In the genomic region with DNA sequence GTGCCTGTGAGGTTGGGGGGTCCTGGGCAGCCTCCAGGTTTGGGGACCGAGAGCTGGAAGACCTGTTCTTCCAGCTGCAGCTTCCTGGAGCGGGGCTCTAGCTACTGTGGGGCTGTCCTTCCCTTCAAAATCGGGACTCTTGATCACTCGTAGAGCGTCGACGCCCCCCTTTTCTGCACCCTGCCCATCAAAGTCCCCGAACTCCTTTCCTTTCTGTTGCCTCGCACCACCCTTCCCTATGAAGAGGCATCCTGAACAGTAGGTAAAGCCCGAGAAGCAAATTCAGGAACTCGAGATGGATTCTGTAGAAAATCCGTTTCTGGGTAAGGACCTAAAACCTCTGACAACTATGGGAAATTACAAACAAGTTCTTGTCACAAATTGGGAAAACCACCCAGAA, we compare ENCODE assay signal across 8 cellular contexts. TPM values are rescaled to one million over a fixed set of nuclear protein-coding genes. Genes with fewer than 3 reads are reported as not detected.
DNase-seq lines count a peak whose midpoint lies in the region; ATAC-seq and TF ChIP-seq lines count a peak whose summit lies in the region.

No MANE protein-coding gene starts in this region.

- no peak; the same call in 1 of the 2 replicates for ATAC-seq in Panc1

- CTCF ChIA-PET in CD4-positive, alpha-beta memory T cell (lab: Charles Lee; ENCODE audit: partially characterized antibody), result interaction anchor here (0.7 to 1.5 kb wide), 15 partner anchors 11 to 924 kb away, joined by 3 to 6 read pairs (median 3); a partner anchor contains a TSS
- CTCF ChIA-PET in Panc1 (lab: Charles Lee), result interaction anchor here (1.1 kb wide), 1 partner anchor 117 kb away, joined by 8 read pairs; no protein-coding TSS in a partner anchor

- BruUV-seq in Panc1 (replicated peaks; lab: Mats Ljungman, UMichigan), result no TSS peak

- DNase-seq in CD4-positive, alpha-beta memory T cell, result no peak
- DNase-seq in Panc1 (ENCODE audit: low read depth, low spot score) (no peak), NCI-H1436 treated with DMSO at 0.1 percent for 48 hours (lab: John Stamatoyannopoulos, UW) (no peak), GDM1 (lab: John Stamatoyannopoulos, UW) (no peak), T-helper 9 cell (no peak)
- no peak for DNase-seq in activated effector memory CD4-positive, alpha-beta T cell treated with Interleukin-2 at 50 U/mL for 16 hours

- H3K27ac Mint-ChIP-seq in CD4-positive, alpha-beta memory T cell, result peak overlapping the region; percentile 94 to 98 (median 97)

- H3K4me3 Mint-ChIP-seq in CD4-positive, alpha-beta memory T cell, result peak overlapping the region; percentile 89 to 93 (median 90)

- no peaks in the 10 kb centered on the region for H3K9me3 ChIP-seq in CD4-positive, alpha-beta memory T cell (ENCODE audit: control insufficient read depth in 1 of 2, low read length in 2 of 2)
- no peaks in the 10 kb centered on the region for H3K9me3 ChIP-seq in Panc1 (ENCODE audit: control insufficient read depth, insufficient read depth, low read depth, low read length)
- H3K9me3 ChIP-seq in esophagus (ENCODE audit: control insufficient read depth in 2 of 2, insufficient read depth in 1 of 2, low read depth in 1 of 2, low read length in 1 of 2), result no peaks in the 10 kb centered on the region
- H3K9me3 ChIP-seq in neutrophil, result no peaks in the 10 kb centered on the region

- intact Hi-C loops in CD4-positive, alpha-beta memory T cell (cut with micrococcal nuclease), result loop anchor here (1.0 to 5.0 kb wide), 7 partner anchors 52 to 909 kb away; a partner anchor contains a TSS
- intact Hi-C loops in Panc1 (cut with micrococcal nuclease; ENCODE audit: unreplicated experiment), result no loop called here

- H3K36me3 ChIP-seq in CD4-positive, alpha-beta memory T cell (ENCODE audit: insufficient read depth, low read length), result no peaks in the 10 kb centered on the region
- no peaks in the 10 kb centered on the region; the same call in 1 of the 2 replicates for H3K36me3 ChIP-seq in Panc1 (ENCODE audit: control insufficient read depth, insufficient read depth, low read length)
- no peaks in the 10 kb centered on the region for H3K36me3 ChIP-seq in esophagus (ENCODE audit: control insufficient read depth in 2 of 2, insufficient read depth in 2 of 2, low read length in 1 of 2)
- H3K36me3 ChIP-seq in neutrophil, result no peaks in the 10 kb centered on the region

- H3K4me1 Mint-ChIP-seq in CD4-positive, alpha-beta memory T cell, result peaks cover 20 to 42% (median 26%) of the 10 kb centered on the region in 4 donors

- POLR2A ChIA-PET in CD4-positive, alpha-beta memory T cell (lab: Charles Lee; ENCODE audit: partially characterized antibody), result interaction anchor here (0.8 to 2.1 kb wide), 18 partner anchors 11 to 1260 kb away, joined by 3 to 24 read pairs (median 4); a partner anchor contains a TSS
- POLR2A ChIA-PET in Panc1 (lab: Charles Lee), result no interaction called here

- H3K4me3 ChIP-seq in CD4-positive, alpha-beta memory T cell (ENCODE audit: low read length in 2 of 2), result peak overlapping the region; percentile 77 to 83
- H3K4me3 ChIP-seq in Panc1 (ENCODE audit: low read depth in 2 of 2, low read length in 2 of 2) (peak overlapping the region; percentile 90 to 99), esophagus (ENCODE audit: low read depth in 1 of 2, low read length in 2 of 2) (peak overlapping the region; percentile 75 to 91), neutrophil (ENCODE audit: low read depth in 1 of 2, low read length in 1 of 2) (peak overlapping the region; percentile 85 to 94)

- peak overlapping the region; percentile 81 for H3K27ac ChIP-seq in CD4-positive, alpha-beta memory T cell (ENCODE audit: low read depth, low read length)
- H3K27ac ChIP-seq in Panc1 (ENCODE audit: low read length), result peak overlapping the region; percentile 89
- H3K27ac ChIP-seq in esophagus (ENCODE audit: low read depth in 2 of 2, low read length in 1 of 2), result peak overlapping the region; percentile 95 to 97
- peak overlapping the region; percentile 90 for H3K27ac ChIP-seq in neutrophil

- no peak for TF ChIP-seq CTCF in Panc1 (IDR thresholded peaks at IDR 0.05)
- TF ChIP-seq CTCF in neutrophil (IDR thresholded peaks at IDR 0.05), result no peak

- in situ Hi-C loops in Panc1 (cut with HindIII; ENCODE audit: low pct_unique_long_range_greater_than_20kb, low sequenced_read_pairs), result no loop called here

- 0 to 1% methylated on average over 12 of the region's 12 CpGs for WGBS in esophagus, 2 donors

- peaks cover 28% of the 10 kb centered on the region for H3K4me1 ChIP-seq in CD4-positive, alpha-beta memory T cell (ENCODE audit: insufficient read depth, low read length)
- H3K4me1 ChIP-seq in Panc1 (ENCODE audit: control insufficient read depth, insufficient read depth, low read length) (peaks cover 12% of the 10 kb centered on the region), esophagus (ENCODE audit: control insufficient read depth in 2 of 2, insufficient read depth in 2 of 2, low read length in 1 of 2) (no peaks in the 10 kb centered on the region), neutrophil (ENCODE audit: control insufficient read depth in 1 of 2, insufficient read depth in 1 of 2, low read depth in 1 of 2, low read length in 1 of 2) (peaks cover 27 to 28% of the 10 kb centered on the region in 2 experiments)

- no peaks in the 10 kb centered on the region for H3K27me3 ChIP-seq in CD4-positive, alpha-beta memory T cell (ENCODE audit: insufficient read depth, low read length)
- H3K27me3 ChIP-seq in Panc1 (ENCODE audit: control insufficient read depth, insufficient read depth, low read length), result no peaks in the 10 kb centered on the region
- H3K27me3 ChIP-seq in esophagus (ENCODE audit: control insufficient read depth in 1 of 2, insufficient read depth in 2 of 2, low read length in 2 of 2), result no peaks in the 10 kb centered on the region
- H3K27me3 ChIP-seq in neutrophil, result no peaks in the 10 kb centered on the region

- H3K27me3 Mint-ChIP-seq in CD4-positive, alpha-beta memory T cell, result no peaks in the 10 kb centered on the region

- peaks cover 0 to 4% of the 10 kb centered on the region in 2 donors for H3K36me3 Mint-ChIP-seq in CD4-positive, alpha-beta memory T cell

- H3K9me3 Mint-ChIP-seq in CD4-positive, alpha-beta memory T cell, result no peaks in the 10 kb centered on the region

RNA-seq across cellular contexts. Expression of a gene that starts 0.5 kb away (rescaled TPM):
- 10 to 100 TPM; 26.4 to 27.1 TPM for total RNA-seq in CD4-positive, alpha-beta memory T cell
- 10 to 100 TPM in 1 of 2 donors, 1 to 10 TPM in 1; 9.8 to 16.4 TPM for polyA plus RNA-seq in CD4-positive, alpha-beta memory T cell
- total RNA-seq in Panc1 (2021; ENCODE audit: unreplicated experiment), result 123 TPM
- polyA plus RNA-seq in Panc1 (2012; ENCODE audit: insufficient read length), result 56.0 TPM
- polyA plus RNA-seq in esophagus, result 10 to 100 TPM; 54.9 to 63.6 TPM

RNA-seq across cellular contexts. Expression of a gene that starts 1.0 kb away (rescaled TPM):
- not detected for total RNA-seq in CD4-positive, alpha-beta memory T cell
- not detected for polyA plus RNA-seq in CD4-positive, alpha-beta memory T cell
- total RNA-seq in Panc1 (2021; ENCODE audit: unreplicated experiment), result 0.15 TPM
- not detected for polyA plus RNA-seq in Panc1 (2012; ENCODE audit: insufficient read length)
- not detected for polyA plus RNA-seq in esophagus
